8 cellular contexts compared by ENCODE assay signal in genomic region chr10:59908808-59909143, GRCh38. TPM values are rescaled to one million over a fixed set of nuclear protein-coding genes. Genes with fewer than 3 reads are reported as not detected.
DNase-seq lines count a peak whose midpoint lies in the region; TF ChIP-seq lines count a peak whose summit lies in the region.

No MANE protein-coding gene starts in this region.

- peaks cover 22% of the 10 kb centered on the region; the same call in 1 of the 2 replicates for H3K79me2 ChIP-seq in KMS-11 (ENCODE audit: insufficient read depth, low read depth)
- peaks cover 24% of the 10 kb centered on the region for H3K79me2 ChIP-seq in MM.1S (ENCODE audit: low read length)

- H3K27ac ChIP-seq in KMS-11 = no peak overlapping the region; the same call in 1 of the 2 replicates
- peak overlapping the region; percentile 93 for H3K27ac ChIP-seq in colonic mucosa
- H3K27ac ChIP-seq in MM.1S (ENCODE audit: low read length) = no peak overlapping the region

- H3K27me3 Mint-ChIP-seq in nephron progenitor cell (ENCODE audit: low read depth, poor library complexity) = peaks cover 3% of the 10 kb centered on the region

- no peak for TF ChIP-seq CTCF in AG09309 (IDR thresholded peaks at IDR 0.05; ENCODE audit: control insufficient read depth, insufficient read depth, low read depth, low read length, missing control alignments)
- TF ChIP-seq CTCF in KMS-11 (conservative IDR thresholded peaks at IDR 0.05; ENCODE audit: low read depth, low read length) = no peak
- TF ChIP-seq CTCF in colonic mucosa (IDR thresholded peaks at IDR 0.05) = no peak
- no peak for TF ChIP-seq CTCF in nephron progenitor cell (IDR thresholded peaks at IDR 0.05)
- no peak for TF ChIP-seq CTCF in MM.1S (IDR thresholded peaks at IDR 0.05; ENCODE audit: low read length)

- no peaks in the 10 kb centered on the region for H3K27me3 ChIP-seq in KMS-11 (ENCODE audit: insufficient read depth, low read depth)
- H3K27me3 ChIP-seq in colonic mucosa = no peaks in the 10 kb centered on the region
- H3K27me3 ChIP-seq in MM.1S (replicated peaks; ENCODE audit: insufficient read depth, low read length) = no peaks in the 10 kb centered on the region

- H3K9me2 ChIP-seq in MM.1S (replicated peaks; ENCODE audit: insufficient read depth, low read length) = no peaks in the 10 kb centered on the region

- H3K9ac ChIP-seq in KMS-11 = no peak overlapping the region
- peak overlapping the region in 1 of 2 donors; percentile 100 for H3K9ac ChIP-seq in colonic mucosa (ENCODE audit: low read depth in 2 of 2, low read length in 2 of 2)
- H3K9ac ChIP-seq in MM.1S (ENCODE audit: low read length) = no peak overlapping the region

- H2AFZ ChIP-seq in KMS-11 (ENCODE audit: low read depth) (peak overlapping the region; percentile 82; the same call in 1 of the 2 replicates), MM.1S (ENCODE audit: low read length) (no peak overlapping the region)

- intact Hi-C loops in colonic mucosa (cut with DNase I) = loop anchor here (10.0 kb wide), 1 partner anchor 126 kb away; no protein-coding TSS in a partner anchor

- H3K4me2 ChIP-seq in KMS-11 (peak overlapping the region; percentile 89), MM.1S (ENCODE audit: low read depth, low read length) (no peak overlapping the region; the same call in 1 of the 2 replicates)

- H3K4me1 ChIP-seq in KMS-11 (ENCODE audit: low read depth, poor library complexity, severe bottlenecking) (peaks cover 30% of the 10 kb centered on the region), colonic mucosa (no peaks in the 10 kb centered on the region), MM.1S (ENCODE audit: low read length) (peaks cover 15% of the 10 kb centered on the region)

- H3K9me3 ChIP-seq in colonic mucosa (no peaks in the 10 kb centered on the region), MM.1S (replicated peaks; ENCODE audit: insufficient read depth, low read length) (no peaks in the 10 kb centered on the region)

- H3K9me3 Mint-ChIP-seq in nephron progenitor cell = peaks cover 16% of the 10 kb centered on the region

- H3K4me3 ChIP-seq in AG09309 (ENCODE audit: control insufficient read depth, low read depth, low read length) (peak overlapping the region; percentile 47; the same call in 1 of the 2 replicates), KMS-11 (IDR thresholded peaks at IDR 0.05; ENCODE audit: insufficient read depth, low read depth, low read length) (no peak overlapping the region), colonic mucosa (peak overlapping the region; percentile 27), MM.1S (ENCODE audit: low read length) (no peak overlapping the region)

- DNase-seq in AG09309 (ENCODE audit: low read depth) (no peak), colonic mucosa (no peak), nephron progenitor cell (no peak), MM.1S (no peak), NCI-H510A treated with DMSO at 0.1 percent for 48 hours (lab: John Stamatoyannopoulos, UW) (no peak), NCI-H69 (lab: John Stamatoyannopoulos, UW) (no peak)
- no peak for DNase-seq in stimulated activated CD4-positive, alpha-beta T cell treated with anti-CD3 and anti-CD28 coated beads, Interleukin-2, amount 100 ng/mL, for 48 hours

- 0 out of 2 replicates have a peak, but pooled peaks cover 3% of the 10 kb centered on the region for H4K20me1 ChIP-seq in KMS-11 (ENCODE audit: insufficient read depth)
- H4K20me1 ChIP-seq in MM.1S (ENCODE audit: insufficient read depth, low read length) = no peaks in the 10 kb centered on the region

- H3K4me3 Mint-ChIP-seq in nephron progenitor cell = peak overlapping the region; percentile 98

- peaks cover 15% of the 10 kb centered on the region for H3F3A ChIP-seq in MM.1S (ENCODE audit: insufficient read depth, low read length)

- H3K27ac Mint-ChIP-seq in nephron progenitor cell = peak overlapping the region; percentile 91

- H3K36me3 Mint-ChIP-seq in nephron progenitor cell (ENCODE audit: low read depth) = no peaks in the 10 kb centered on the region

- H3K36me3 ChIP-seq in KMS-11 (ENCODE audit: insufficient read depth) = no peaks in the 10 kb centered on the region
- no peaks in the 10 kb centered on the region for H3K36me3 ChIP-seq in colonic mucosa
- H3K36me3 ChIP-seq in MM.1S (replicated peaks; ENCODE audit: insufficient read depth, low read length) = no peaks in the 10 kb centered on the region

- peaks cover 41% of the 10 kb centered on the region for H3K4me1 Mint-ChIP-seq in nephron progenitor cell

RNA-seq across cellular contexts. Expression of gene CCDC6, which starts 2.4 kb away (rescaled TPM):
- 10 to 100 TPM; 65.8 to 91.0 TPM for total RNA-seq in colonic mucosa

Comparison
In these comparisons a context has a peak if more than half of its experiments do, and no peak if none do; other contexts are left out.
1. H3K4me3 ChIP-seq: peak in AG09309 (single experiment) and colonic mucosa (single experiment); none in KMS-11 (single experiment) and MM.1S (single experiment).